15 cellular contexts compared by ENCODE assay signal in the genomic region with DNA sequence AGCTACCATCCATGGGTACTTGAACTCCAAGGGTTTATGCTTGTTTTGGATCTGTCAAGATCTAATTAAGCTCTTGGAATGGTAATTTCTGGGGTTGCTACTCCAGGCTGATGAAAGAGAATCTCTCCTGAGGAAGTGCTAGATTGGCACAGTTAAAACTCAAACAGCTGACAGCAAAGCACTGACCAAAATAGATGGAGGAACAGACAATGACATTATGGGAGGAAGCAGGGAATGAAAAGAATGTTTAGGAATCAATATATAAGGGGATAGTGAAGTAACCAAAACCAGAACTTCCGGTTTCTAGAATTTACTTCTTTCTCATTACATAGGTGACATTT. TPM values are rescaled to one million over a fixed set of nuclear protein-coding genes. Genes with fewer than 3 reads are reported as not detected.
DNase-seq lines count a peak whose midpoint lies in the region; ATAC-seq and TF ChIP-seq lines count a peak whose summit lies in the region.
"Had no signal": no experiment of that assay in that cellular context is flagged by ENCODE, and none has a peak within 500 bp of the region (broad histone marks: within the 10 kb centered on the region; RNA-seq: fewer than 3 reads in every experiment).

No MANE protein-coding gene starts in this region.

- H3K9me3 ChIP-seq in CD4-positive, CD25-positive, alpha-beta regulatory T cell (ENCODE audit: control insufficient read depth in 2 of 2, low read length in 2 of 2): no peaks in the 10 kb centered on the region

- no peaks in the 10 kb centered on the region for H3F3A ChIP-seq in GM23338 (replicated peaks; ENCODE audit: low read depth)

- no peaks in the 10 kb centered on the region for H3K9me2 ChIP-seq in GM23338 (ENCODE audit: insufficient read depth)

- H3K9ac ChIP-seq in mesendoderm (ENCODE audit: low read length): no peak overlapping the region

- no peak overlapping the region for H2AK5ac ChIP-seq in mesendoderm (ENCODE audit: low read length)

- TF ChIP-seq CTCF in GM23338 (conservative IDR thresholded peaks at IDR 0.05; ENCODE audit: low read depth in 2 of 2) (no peak), coronary artery (IDR thresholded peaks at IDR 0.05) (no peak)

- DNase-seq in CD4-positive, CD25-positive, alpha-beta regulatory T cell: no peak
- DNase-seq in GM23338 (ENCODE audit: low spot score): no peak
- DNase-seq in activated T-helper 2 cell treated with anti-CD3 and anti-CD28 coated beads, Interferon-gamma antibody, Interleukin-2, Interleukin-4, amounts not matched to agents 10 μg/mL and 5 μg/mL and 100 μg/mL, durations not matched to agents 14 hours and 24 hours and 36 hours (ENCODE audit: low spot score): no peak
- DNase-seq in mesendoderm: no peak
- DNase-seq in coronary artery (ENCODE audit: low spot score): no peak
- no peak for DNase-seq in DMS 273 (lab: John Stamatoyannopoulos, UW; ENCODE audit: unreplicated experiment)
- DNase-seq in NCI-H2081 treated with DMSO at 0.1 percent for 48 hours (lab: John Stamatoyannopoulos, UW): no peak
- DNase-seq: caudate nucleus; NCI-H1092 treated with DMSO at 0.1 percent for 48 hours; NCI-H2171 treated with DMSO at 0.1 percent for 48 hours; Right ventricle myocardium superior; stimulated activated naive CD8-positive, alpha-beta T cell treated with anti-CD3 and anti-CD28 coated beads, Interleukin-15, amount 100 ng/mL, for 72 hours had no signal

- H3K27ac ChIP-seq in CD4-positive, CD25-positive, alpha-beta regulatory T cell (ENCODE audit: insufficient read depth, low read length, poor library complexity, severe bottlenecking): no peak overlapping the region
- H3K27ac ChIP-seq in GM23338 (ENCODE audit: low read depth) (peak overlapping the region; percentile 30), mesendoderm (ENCODE audit: low read depth, low read length) (peak overlapping the region; percentile 1), coronary artery (no peak overlapping the region)

- H3K36me3 ChIP-seq in CD4-positive, CD25-positive, alpha-beta regulatory T cell (ENCODE audit: control insufficient read depth, insufficient read depth, low read length): peaks cover 12% of the 10 kb centered on the region
- H3K36me3 ChIP-seq in GM23338 (ENCODE audit: insufficient read depth): peaks cover 17% of the 10 kb centered on the region; the same call in 1 of the 2 replicates
- H3K36me3 ChIP-seq in mesendoderm (ENCODE audit: control insufficient read depth, insufficient read depth, low read length): no peaks in the 10 kb centered on the region

- H2AFZ ChIP-seq in GM23338: no peak overlapping the region

- peaks cover 13% of the 10 kb centered on the region for H4K20me1 ChIP-seq in GM23338 (replicated peaks; ENCODE audit: insufficient read depth)

- no peak overlapping the region for H4K8ac ChIP-seq in mesendoderm (ENCODE audit: low read depth, low read length)

- no CpG with 5 or more reads among the region's 1 CpG for WGBS in mesendoderm (ENCODE audit: extremely low coverage, insufficient coverage, low lambda C conversion rate)

- no peaks in the 10 kb centered on the region for H3K27me3 ChIP-seq in CD4-positive, CD25-positive, alpha-beta regulatory T cell (ENCODE audit: control insufficient read depth, insufficient read depth, low read length)
- H3K27me3 ChIP-seq in GM23338 (ENCODE audit: insufficient read depth) (no peaks in the 10 kb centered on the region), mesendoderm (ENCODE audit: insufficient read depth, low read length, poor library complexity) (no peaks in the 10 kb centered on the region)

- H3K4me2 ChIP-seq in GM23338 (peak overlapping the region; percentile 50), mesendoderm (ENCODE audit: low read length) (no peak overlapping the region)

- H3K56ac ChIP-seq in mesendoderm (ENCODE audit: low read length): no peak overlapping the region

- no peak overlapping the region for H3K18ac ChIP-seq in mesendoderm (ENCODE audit: low read length)

- peaks cover 29% of the 10 kb centered on the region for H3K4me1 ChIP-seq in CD4-positive, CD25-positive, alpha-beta regulatory T cell (ENCODE audit: control insufficient read depth, insufficient read depth, low read length, poor library complexity, severe bottlenecking)
- peaks cover 26% of the 10 kb centered on the region for H3K4me1 ChIP-seq in GM23338 (ENCODE audit: insufficient read depth)
- peaks cover 6% of the 10 kb centered on the region for H3K4me1 ChIP-seq in mesendoderm (ENCODE audit: control insufficient read depth, low read depth, low read length)

- no peak overlapping the region for H2BK120ac ChIP-seq in mesendoderm (ENCODE audit: low read depth, low read length)

- H3K9me3 Mint-ChIP-seq in CD4-positive, CD25-positive, alpha-beta regulatory T cell: no peaks in the 10 kb centered on the region
- H3K9me3 Mint-ChIP-seq in GM23338: peaks cover 3% of the 10 kb centered on the region
- H3K9me3 Mint-ChIP-seq in activated T-helper 2 cell treated with anti-CD3 and anti-CD28 coated beads, Interferon-gamma antibody, Interleukin-2, Interleukin-4, amounts not matched to agents 10 μg/mL and 5 μg/mL and 100 μg/mL, durations not matched to agents 14 hours and 24 hours and 36 hours: no peaks in the 10 kb centered on the region
- H3K9me3 Mint-ChIP-seq: stimulated activated naive CD8-positive, alpha-beta T cell treated with anti-CD3 and anti-CD28 coated beads, Interleukin-15, amount 100 ng/mL, for 72 hours had no signal

- no peak for ATAC-seq in CD4-positive, CD25-positive, alpha-beta regulatory T cell (ENCODE audit: low read depth in 2 of 2)
- ATAC-seq in GM23338 (no peak), GM18511 (IDR thresholded peaks at IDR 0.05; ENCODE audit: unreplicated experiment) (no peak)

- no peak overlapping the region for H2BK15ac ChIP-seq in mesendoderm (replicated peaks; ENCODE audit: low read depth)

- no peak overlapping the region for H3K4me3 Mint-ChIP-seq in CD4-positive, CD25-positive, alpha-beta regulatory T cell
- H3K4me3 Mint-ChIP-seq in GM23338: no peak overlapping the region
- no peak overlapping the region for H3K4me3 Mint-ChIP-seq in activated T-helper 2 cell treated with anti-CD3 and anti-CD28 coated beads, Interferon-gamma antibody, Interleukin-2, Interleukin-4, amounts not matched to agents 10 μg/mL and 5 μg/mL and 100 μg/mL, durations not matched to agents 14 hours and 24 hours and 36 hours (ENCODE audit: low read depth)
- H3K4me3 Mint-ChIP-seq: activated naive CD8-positive, alpha-beta T cell had no signal

- peaks cover 10% of the 10 kb centered on the region for H3K79me1 ChIP-seq in mesendoderm (ENCODE audit: low read length)

- H2BK5ac ChIP-seq in mesendoderm (ENCODE audit: low read length): no peak overlapping the region

- H3K27ac Mint-ChIP-seq in CD4-positive, CD25-positive, alpha-beta regulatory T cell: peak overlapping the region in 1 of 3 donors; percentile 15
- no peak overlapping the region for H3K27ac Mint-ChIP-seq in GM23338
- peak overlapping the region; percentile 8 for H3K27ac Mint-ChIP-seq in activated T-helper 2 cell treated with anti-CD3 and anti-CD28 coated beads, Interferon-gamma antibody, Interleukin-2, Interleukin-4, amounts not matched to agents 10 μg/mL and 5 μg/mL and 100 μg/mL, durations not matched to agents 14 hours and 24 hours and 36 hours

- H3K4ac ChIP-seq in mesendoderm (ENCODE audit: low read depth, low read length): no peak overlapping the region

- H3K4me3 ChIP-seq in CD4-positive, CD25-positive, alpha-beta regulatory T cell (ENCODE audit: low read depth, low read length): peak overlapping the region; percentile 23
- peak overlapping the region; percentile 22; the same call in 1 of the 2 replicates for H3K4me3 ChIP-seq in GM23338
- H3K4me3 ChIP-seq in mesendoderm (ENCODE audit: low read length): no peak overlapping the region
- H3K4me3 ChIP-seq in coronary artery: no peak overlapping the region

- H4K5ac ChIP-seq in mesendoderm (ENCODE audit: low read length): no peak overlapping the region

- peaks cover 86% of the 10 kb centered on the region for H3K79me2 ChIP-seq in GM23338 (replicated peaks; ENCODE audit: insufficient read depth)
- H3K79me2 ChIP-seq in mesendoderm (ENCODE audit: control insufficient read depth, insufficient read depth, low read length): peaks cover 20% of the 10 kb centered on the region

- H3K27me3 Mint-ChIP-seq in CD4-positive, CD25-positive, alpha-beta regulatory T cell: no peaks in the 10 kb centered on the region
- H3K27me3 Mint-ChIP-seq in GM23338 (ENCODE audit: insufficient read depth, low read depth, poor library complexity): no peaks in the 10 kb centered on the region
- H3K27me3 Mint-ChIP-seq in activated T-helper 2 cell treated with anti-CD3 and anti-CD28 coated beads, Interferon-gamma antibody, Interleukin-2, Interleukin-4, amounts not matched to agents 10 μg/mL and 5 μg/mL and 100 μg/mL, durations not matched to agents 14 hours and 24 hours and 36 hours (ENCODE audit: low read depth): no peaks in the 10 kb centered on the region
- H3K27me3 Mint-ChIP-seq: activated naive CD8-positive, alpha-beta T cell; progenitor cell of endocrine pancreas; stimulated activated naive CD8-positive, alpha-beta T cell treated with anti-CD3 and anti-CD28 coated beads, Interleukin-15, amount 100 ng/mL, for 72 hours had no signal

- H3K4me1 Mint-ChIP-seq in CD4-positive, CD25-positive, alpha-beta regulatory T cell: peaks cover 32 to 65% (median 48%) of the 10 kb centered on the region in 4 donors
- peaks cover 29% of the 10 kb centered on the region for H3K4me1 Mint-ChIP-seq in GM23338
- H3K4me1 Mint-ChIP-seq in activated T-helper 2 cell treated with anti-CD3 and anti-CD28 coated beads, Interferon-gamma antibody, Interleukin-2, Interleukin-4, amounts not matched to agents 10 μg/mL and 5 μg/mL and 100 μg/mL, durations not matched to agents 14 hours and 24 hours and 36 hours (ENCODE audit: low read depth): peaks cover 47% of the 10 kb centered on the region

- intact Hi-C loops in activated T-helper 2 cell treated with anti-CD3 and anti-CD28 coated beads, Interferon-gamma antibody, Interleukin-2, Interleukin-4, amounts not matched to agents 10 μg/mL and 5 μg/mL and 100 μg/mL, durations not matched to agents 14 hours and 24 hours and 36 hours (cut with micrococcal nuclease): loop anchor here (2.0 kb wide), 2 partner anchors 260 to 396 kb away; no protein-coding TSS in a partner anchor

- no peak overlapping the region for H3K23ac ChIP-seq in mesendoderm (ENCODE audit: low read length)

- peaks cover 21% of the 10 kb centered on the region for H3K36me3 Mint-ChIP-seq in CD4-positive, CD25-positive, alpha-beta regulatory T cell
- peaks cover 44% of the 10 kb centered on the region for H3K36me3 Mint-ChIP-seq in GM23338 (ENCODE audit: low read depth)
- H3K36me3 Mint-ChIP-seq in activated T-helper 2 cell treated with anti-CD3 and anti-CD28 coated beads, Interferon-gamma antibody, Interleukin-2, Interleukin-4, amounts not matched to agents 10 μg/mL and 5 μg/mL and 100 μg/mL, durations not matched to agents 14 hours and 24 hours and 36 hours (ENCODE audit: low read depth): peaks cover 59% of the 10 kb centered on the region

RNA-seq across cellular contexts. Expression of a gene that starts 6.3 kb away (rescaled TPM):
- total RNA-seq in CD4-positive, CD25-positive, alpha-beta regulatory T cell: 13.4 TPM
- 1 to 10 TPM; 5.3 to 6.5 (median 5.4) TPM for polyA plus RNA-seq in CD4-positive, CD25-positive, alpha-beta regulatory T cell
- total RNA-seq in GM23338 (2014; rRNA removed; shearing (Covaris generic)): 16.1 and 19.5 TPM in 2 replicates
- 20.3 and 25.1 TPM in 2 replicates for polyA plus RNA-seq in GM23338 (2016; fragmentation: Nextera tagmentation; extraction: Ambion mirVana)
- total RNA-seq in activated T-helper 2 cell treated with anti-CD3 and anti-CD28 coated beads, Interferon-gamma antibody, Interleukin-2, Interleukin-4, amounts not matched to agents 10 μg/mL and 5 μg/mL and 100 μg/mL, durations not matched to agents 14 hours and 24 hours and 36 hours: 19.0 and 19.4 TPM in 2 replicates
- polyA plus RNA-seq in mesendoderm (2013, experiment 1 of 2): 13.5 TPM
- polyA plus RNA-seq in mesendoderm (2013, experiment 2 of 2): 13.2 TPM

Comparison
In these comparisons a context has a peak if more than half of its experiments do, and no peak if none do; other contexts are left out.
1. H3K27ac ChIP-seq: peak in GM23338 (single experiment) and mesendoderm (single experiment); none in CD4-positive, CD25-positive, alpha-beta regulatory T cell (single experiment) and coronary artery (0 of 2).
2. H3K4me3 ChIP-seq: peak in CD4-positive, CD25-positive, alpha-beta regulatory T cell (single experiment) and GM23338 (single experiment); none in mesendoderm (single experiment) and coronary artery (single experiment).